Comparison of ENCODE assay signal across 8 cellular contexts in genomic region chr4:183471960-183472708, GRCh38. TPM values are rescaled to one million over a fixed set of nuclear protein-coding genes. Genes with fewer than 3 reads are reported as not detected.
DNase-seq lines count a peak whose midpoint lies in the region; ATAC-seq and TF ChIP-seq lines count a peak whose summit lies in the region.

No MANE protein-coding gene starts in this region.

- intact Hi-C loops in Panc1 (cut with micrococcal nuclease; ENCODE audit: unreplicated experiment) = loop anchor here (5.0 to 10.0 kb wide), 3 partner anchors 130 to 333 kb away; no protein-coding TSS in a partner anchor

- no peaks in the 10 kb centered on the region for H3K27me3 Mint-ChIP-seq in neural crest cell (ENCODE audit: low read depth)
- no peaks in the 10 kb centered on the region for H3K27me3 Mint-ChIP-seq in stimulated activated naive CD8-positive, alpha-beta T cell treated with anti-CD3 and anti-CD28 coated beads, Interleukin-15, amount 100 ng/mL, for 72 hours

- in situ Hi-C loops in Panc1 (cut with HindIII; ENCODE audit: low pct_unique_long_range_greater_than_20kb, low sequenced_read_pairs) = no loop called here

- POLR2A ChIA-PET in Panc1 (lab: Charles Lee) = no interaction called here

- no peak overlapping the region for H3K27ac Mint-ChIP-seq in neural crest cell (ENCODE audit: unreplicated experiment)
- no peak overlapping the region for H3K27ac Mint-ChIP-seq in stimulated activated naive CD8-positive, alpha-beta T cell treated with anti-CD3 and anti-CD28 coated beads, Interleukin-15, amount 100 ng/mL, for 72 hours

- peaks cover 5% of the 10 kb centered on the region for H3K9me3 Mint-ChIP-seq in neural crest cell
- H3K9me3 Mint-ChIP-seq in stimulated activated naive CD8-positive, alpha-beta T cell treated with anti-CD3 and anti-CD28 coated beads, Interleukin-15, amount 100 ng/mL, for 72 hours = no peaks in the 10 kb centered on the region

- DNase-seq in HT-29 (ENCODE audit: low spot score) = peak; percentile 80
- DNase-seq in Panc1 (ENCODE audit: low read depth, low spot score) = peak; percentile 39
- DNase-seq in activated T-helper 1 cell treated with Interleukin-2 at 50 U/mL for 16 hours (ENCODE audit: low read depth) = peak; percentile 56
- peak; percentile 82 for DNase-seq in fibroblast of the aortic adventitia (ENCODE audit: low read depth)
- peak; percentile 94 for DNase-seq in neural crest cell (ENCODE audit: low read depth, low spot score)
- peak; percentile 65 to 66 for DNase-seq in stimulated activated naive CD8-positive, alpha-beta T cell treated with anti-CD3 and anti-CD28 coated beads, Interleukin-15, amount 100 ng/mL, for 72 hours

- peaks cover 3% of the 10 kb centered on the region for H3K36me3 Mint-ChIP-seq in neural crest cell (ENCODE audit: low read depth)

- peak; percentile 83 for ATAC-seq in GM19372 (IDR thresholded peaks at IDR 0.05; ENCODE audit: low read depth, unreplicated experiment)
- ATAC-seq in Panc1 = peak; percentile 88
- peak; percentile 76 for ATAC-seq in stimulated activated naive CD8-positive, alpha-beta T cell treated with anti-CD3 and anti-CD28 coated beads, Interleukin-15, amount 100 ng/mL, for 72 hours

- no peaks in the 10 kb centered on the region for H3K9me3 ChIP-seq in Panc1 (ENCODE audit: control insufficient read depth, insufficient read depth, low read depth, low read length)

- H3K27ac ChIP-seq in C4-2B = no peak overlapping the region
- H3K27ac ChIP-seq in Panc1 (ENCODE audit: low read length) = no peak overlapping the region

- CTCF ChIA-PET in Panc1 (lab: Charles Lee) = no interaction called here

- no peaks in the 10 kb centered on the region for H3K27me3 ChIP-seq in Panc1 (ENCODE audit: control insufficient read depth, insufficient read depth, low read length)

- TF ChIP-seq CTCF in C4-2B (conservative IDR thresholded peaks at IDR 0.05) (peak; percentile 84), Panc1 (IDR thresholded peaks at IDR 0.05) (peak; percentile 79), fibroblast of the aortic adventitia (IDR thresholded peaks at IDR 0.05; ENCODE audit: insufficient read depth, low read length) (peak; percentile 80), neural crest cell (conservative IDR thresholded peaks at IDR 0.05) (peak; percentile 93)

- no peak overlapping the region for H3K4me3 ChIP-seq in Panc1 (ENCODE audit: low read depth in 2 of 2, low read length in 2 of 2)
- H3K4me3 ChIP-seq in fibroblast of the aortic adventitia (ENCODE audit: low read depth, low read length) = no peak overlapping the region

- no peaks in the 10 kb centered on the region for H3K4me1 ChIP-seq in Panc1 (ENCODE audit: control insufficient read depth, insufficient read depth, low read length)

- peaks cover 10% of the 10 kb centered on the region for H3K4me1 Mint-ChIP-seq in neural crest cell
- no peaks in the 10 kb centered on the region for H3K4me1 Mint-ChIP-seq in stimulated activated naive CD8-positive, alpha-beta T cell treated with anti-CD3 and anti-CD28 coated beads, Interleukin-15, amount 100 ng/mL, for 72 hours

- BruUV-seq in Panc1 (replicated peaks; lab: Mats Ljungman, UMichigan) = no TSS peak

- H3K36me3 ChIP-seq in Panc1 (ENCODE audit: control insufficient read depth, insufficient read depth, low read length) = no peaks in the 10 kb centered on the region

- no peak overlapping the region for H3K4me3 Mint-ChIP-seq in neural crest cell
- H3K4me3 Mint-ChIP-seq in stimulated activated naive CD8-positive, alpha-beta T cell treated with anti-CD3 and anti-CD28 coated beads, Interleukin-15, amount 100 ng/mL, for 72 hours = no peak overlapping the region

RNA-seq across cellular contexts. Expression of gene CDKN2AIP, which starts 27.7 kb away (rescaled TPM):
- total RNA-seq in HT-29 (2014; rRNA removed; shearing (Covaris generic)) = 17.8 and 18.8 TPM in 2 replicates
- total RNA-seq in Panc1 (2021; ENCODE audit: unreplicated experiment) = 21.1 TPM
- polyA plus RNA-seq in Panc1 (2012; ENCODE audit: insufficient read length) = 22.8 TPM
- total RNA-seq in fibroblast of the aortic adventitia (ENCODE audit: low replicate concordance) = 8.3 and 18.4 TPM in 2 replicates
- total RNA-seq in neural crest cell = 23.8 and 27.7 TPM in 2 replicates

RNA-seq across cellular contexts. Expression of gene ING2, which starts 32.7 kb away (rescaled TPM):
- total RNA-seq in HT-29 (2014; rRNA removed; shearing (Covaris generic)) = 4.8 and 8.1 TPM in 2 replicates
- total RNA-seq in Panc1 (2021; ENCODE audit: unreplicated experiment) (11.8 TPM), fibroblast of the aortic adventitia (ENCODE audit: low replicate concordance) (14.8 and 21.2 TPM in 2 replicates), neural crest cell (16.9 and 18.1 TPM in 2 replicates)
- polyA plus RNA-seq in Panc1 (2012; ENCODE audit: insufficient read length) = 12.2 TPM

Comparison
In these comparisons a context has a peak if more than half of its experiments do, and no peak if none do; other contexts are left out.
1. DNase-seq: peak in every context shown above with its lines; median percentile 94 in neural crest cell; 82 in fibroblast of the aortic adventitia; 80 in HT-29; 66 in stimulated activated naive CD8-positive, alpha-beta T cell treated with anti-CD3 and anti-CD28 coated beads, Interleukin-15, amount 100 ng/mL, for 72 hours; 56 in activated T-helper 1 cell treated with Interleukin-2 at 50 U/mL for 16 hours; 39 in Panc1.